In genomic region chr1:47584249-47584648, GRCh38 we compare ENCODE assay signal across 25 cellular contexts.
DNase-seq lines count a peak whose midpoint lies in the region; ATAC-seq, FAIRE-seq and TF ChIP-seq lines count a peak whose summit lies in the region.
"Had no signal": no experiment of that assay in that cellular context is flagged by ENCODE, and none has a peak within 500 bp of the region (broad histone marks: within the 10 kb centered on the region; RNA-seq: fewer than 3 reads in every experiment).

No MANE protein-coding gene starts in this region.

- no peak overlapping the region for H3K27ac ChIP-seq in BLaER1 treated with 17β-estradiol and CSF1 and Interleukin-3, amounts not matched to agents 10 nM and 100 nM
- H3K27ac ChIP-seq in ascending aorta (peak overlapping the region; percentile 16 to 43), lower lobe of right lung (no peak overlapping the region), tibial artery (peak overlapping the region in 1 of 2 donors; percentile 54)
- H3K27ac ChIP-seq: adrenal gland had no signal

- H4K20me1 ChIP-seq in BLaER1 treated with 17β-estradiol and CSF1 and Interleukin-3, amounts not matched to agents 10 nM and 100 nM: no peaks in the 10 kb centered on the region

- no peaks in the 10 kb centered on the region for H3K27me3 ChIP-seq in BLaER1 treated with 17β-estradiol and CSF1 and Interleukin-3, amounts not matched to agents 10 nM and 100 nM
- no peaks in the 10 kb centered on the region for H3K27me3 ChIP-seq in ascending aorta
- H3K27me3 ChIP-seq in lower lobe of right lung (ENCODE audit: low read depth): no peaks in the 10 kb centered on the region
- no peaks in the 10 kb centered on the region for H3K27me3 ChIP-seq in tibial artery

- intact Hi-C loops in ascending aorta (cut with DNase I): loop anchor here (2.0 kb wide), 2 partner anchors 63 to 73 kb away; no protein-coding TSS in a partner anchor
- intact Hi-C loops in lower lobe of right lung (cut with DNase I): no loop called here
- intact Hi-C loops in tibial artery (cut with DNase I; ENCODE audit: low total_unique reads): loop anchor here (10.0 kb wide), 1 partner anchor 139 kb away; no protein-coding TSS in a partner anchor

- TF ChIP-seq CTCF in ascending aorta (IDR thresholded peaks at IDR 0.05) (no peak), lower lobe of right lung (IDR thresholded peaks at IDR 0.05) (no peak), tibial artery (IDR thresholded peaks at IDR 0.05) (no peak)

- H3K4me3 ChIP-seq in BLaER1 treated with 17β-estradiol and CSF1 and Interleukin-3, amounts not matched to agents 10 nM and 100 nM: no peak overlapping the region
- no peak overlapping the region for H3K4me3 ChIP-seq in ascending aorta
- no peak overlapping the region for H3K4me3 ChIP-seq in lower lobe of right lung
- no peak overlapping the region for H3K4me3 ChIP-seq in tibial artery
- H3K4me3 ChIP-seq: adrenal gland had no signal

- peak; percentile 77 to 78 for ATAC-seq in lower lobe of right lung
- ATAC-seq: activated CD4-positive, CD25-positive, alpha-beta regulatory T cell treated with anti-CD3 and anti-CD28 coated beads, Interleukin-2, amount 50 U/mL, for 24 hours; HCT116; PC-3; sciatic nerve had no signal

- FAIRE-seq in GM12892 (lab: Jason Lieb, UNC) (no peak), HTR-8/SVneo (lab: Jason Lieb, UNC) (no peak)
- FAIRE-seq: G401.6 had no signal

- no peaks in the 10 kb centered on the region for H3K9me3 ChIP-seq in BLaER1 treated with 17β-estradiol and CSF1 and Interleukin-3, amounts not matched to agents 10 nM and 100 nM (replicated peaks in 1 of 11)
- H3K9me3 ChIP-seq in ascending aorta (no peaks in the 10 kb centered on the region), lower lobe of right lung (no peaks in the 10 kb centered on the region), tibial artery (no peaks in the 10 kb centered on the region)
- H3K9me3 ChIP-seq: adrenal gland had no signal

- no peak for TF ChIP-seq POLR2A in GM12892 (IDR thresholded peaks at IDR 0.05; ENCODE audit: low read depth, low read length)

- no peaks in the 10 kb centered on the region for H3K36me3 ChIP-seq in BLaER1 treated with 17β-estradiol and CSF1 and Interleukin-3, amounts not matched to agents 10 nM and 100 nM
- H3K36me3 ChIP-seq in ascending aorta (no peaks in the 10 kb centered on the region), lower lobe of right lung (no peaks in the 10 kb centered on the region), tibial artery (no peaks in the 10 kb centered on the region)
- H3K36me3 ChIP-seq: adrenal gland had no signal

- DNase-seq in ascending aorta (ENCODE audit: low spot score in 2 of 2): peak; percentile 39 to 88
- peak; percentile 65 for DNase-seq in lower lobe of right lung
- peak; percentile 52 to 91 for DNase-seq in tibial artery
- DNase-seq in GM12892 (ENCODE audit: insufficient read length): no peak
- no peak for DNase-seq in NOMO-1 (lab: John Stamatoyannopoulos, UW; ENCODE audit: unreplicated experiment in 2 of 2)
- no peak for DNase-seq in HTR-8/SVneo (ENCODE audit: insufficient read length, low spot score)
- DNase-seq: activated CD4-positive, alpha-beta T cell treated with anti-CD3 and anti-CD28 coated beads, Interleukin-2, amount 50 U/mL, for 4 hours; activated naive CD4-positive, alpha-beta T cell treated with anti-CD3 and anti-CD28 coated beads for 36 hours; DMS53; Karpas-422; naive B cell; NCI-H1417 treated with DMSO at 0.1 percent for 48 hours; NCI-H2081; NCI-H526; NK-92 treated with Interleukin-12 subunit alpha and Interleukin-12 subunit beta, amount 100 ng/mL, for 24 hours; PC-3; SHP77; stimulated activated CD4-positive, alpha-beta T cell treated with anti-CD3 and anti-CD28 coated beads, Interleukin-4, amount 100 ng/mL, for 24 hours; T-helper 2 cell had no signal

- H3K9ac ChIP-seq in BLaER1 treated with 17β-estradiol and CSF1 and Interleukin-3, amounts not matched to agents 10 nM and 100 nM: no peak overlapping the region

- H3K4me2 ChIP-seq in BLaER1 treated with 17β-estradiol and CSF1 and Interleukin-3, amounts not matched to agents 10 nM and 100 nM: peak overlapping the region in 8 of 11 experiments; percentile 26 to 93 (median 78); a peak in 16 of 22 replicates

- H3K4me1 ChIP-seq in BLaER1 treated with 17β-estradiol and CSF1 and Interleukin-3, amounts not matched to agents 10 nM and 100 nM: peaks cover 21 to 57% (median 43%) of the 10 kb centered on the region in 10 experiments
- H3K4me1 ChIP-seq in ascending aorta: peaks cover 14 to 40% of the 10 kb centered on the region in 2 donors
- peaks cover 17% of the 10 kb centered on the region for H3K4me1 ChIP-seq in lower lobe of right lung
- peaks cover 0 to 63% (median 20%) of the 10 kb centered on the region in 4 donors for H3K4me1 ChIP-seq in tibial artery
- H3K4me1 ChIP-seq: adrenal gland had no signal

Comparison
In these comparisons a context has a peak if more than half of its experiments do, and no peak if none do; other contexts are left out.
1. H3K27ac ChIP-seq: peak in ascending aorta (2 of 2); none in BLaER1 treated with 17β-estradiol and CSF1 and Interleukin-3, amounts not matched to agents 10 nM and 100 nM (0 of 11) and lower lobe of right lung (single experiment).
2. DNase-seq: peak in ascending aorta (2 of 2), lower lobe of right lung (single experiment) and tibial artery (2 of 2); none in GM12892 (single experiment), NOMO-1 (0 of 2) and HTR-8/SVneo (single experiment).